Comparison of ENCODE assay signal across 14 cellular contexts in the genomic region with DNA sequence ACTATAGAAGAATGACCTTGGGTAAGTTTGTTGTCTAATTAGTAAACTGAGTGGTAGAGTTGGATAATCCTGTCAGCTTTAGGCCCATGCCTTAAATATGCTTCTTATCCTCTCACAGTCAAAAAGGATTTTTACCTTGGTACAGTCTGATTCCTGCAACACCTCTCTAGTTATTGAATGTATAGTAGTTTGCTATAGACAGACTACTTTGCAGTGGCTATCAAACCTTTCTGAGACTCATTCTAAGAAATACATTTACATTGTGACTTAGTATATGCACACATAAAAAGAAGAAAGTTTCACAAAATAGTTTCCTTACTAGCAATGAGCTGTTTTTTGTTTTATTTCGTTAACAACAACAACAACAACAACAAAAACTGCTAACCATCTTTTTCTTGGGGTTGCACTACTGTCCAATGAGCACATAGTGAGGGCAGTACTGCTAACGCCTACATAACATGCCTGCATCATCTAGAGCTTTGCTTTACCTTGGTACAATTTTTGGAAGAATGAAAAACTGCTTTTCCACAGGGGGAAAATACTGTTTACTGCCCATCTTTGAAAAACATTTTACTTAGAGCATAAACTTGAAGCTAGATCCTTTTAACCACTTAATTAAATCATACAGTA. TPM values are rescaled to one million over a fixed set of nuclear protein-coding genes. Genes with fewer than 3 reads are reported as not detected.
DNase-seq lines count a peak whose midpoint lies in the region; ATAC-seq, FAIRE-seq and TF ChIP-seq lines count a peak whose summit lies in the region.
"Had no signal": no experiment of that assay in that cellular context is flagged by ENCODE, and none has a peak within 500 bp of the region (broad histone marks: within the 10 kb centered on the region; RNA-seq: fewer than 3 reads in every experiment).

No MANE protein-coding gene starts in this region.

- H2AFZ ChIP-seq in HepG2 (ENCODE audit: low read length), result no peak overlapping the region

- TF ChIP-seq CTCF in liver (IDR thresholded peaks at IDR 0.05; ENCODE audit: low read depth, low read length, missing input control), result no peak
- no peak for TF ChIP-seq CTCF in HepG2 (CRISPR knock-in tag; IDR thresholded peaks at IDR 0.05)
- TF ChIP-seq CTCF in GM10266 (IDR thresholded peaks at IDR 0.05; ENCODE audit: control insufficient read depth, insufficient read depth, low read depth, missing control alignments), result no peak
- no peak for TF ChIP-seq CTCF in pancreas (IDR thresholded peaks at IDR 0.05)

- CTCF ChIA-PET in HepG2 (lab: Yijun Ruan, JAX; ENCODE audit: low intra/inter-chr PET ratio, low total read pairs), result no interaction called here
- CTCF ChIA-PET in T-cell (lab: Charles Lee), result interaction anchor here (0.6 to 1.7 kb wide), 10 partner anchors 10 to 205 kb away, joined by 3 to 10 read pairs (median 4); no protein-coding TSS in a partner anchor

- no TSS peak for BruUV-seq in HepG2 (replicated peaks; lab: Mats Ljungman, UMichigan)

- no peak overlapping the region for H3K4me3 ChIP-seq in liver (ENCODE audit: low read depth in 1 of 3, low read length in 3 of 3)
- no peak overlapping the region for H3K4me3 ChIP-seq in HepG2 (replicated peaks in 1 of 3; ENCODE audit: insufficient read depth in 1 of 3, low read depth in 2 of 3, low read length in 3 of 3)
- no peak overlapping the region for H3K4me3 ChIP-seq in pancreas

- H3K4me1 ChIP-seq in liver (ENCODE audit: control insufficient read depth in 4 of 4, insufficient read depth in 4 of 4, low read length in 3 of 4) (peaks cover 1 to 16% (median 15%) of the 10 kb centered on the region in 4 donors), HepG2 (ENCODE audit: insufficient read depth, low read length) (peaks cover 54% of the 10 kb centered on the region), pancreas (peaks cover 17 to 41% (median 27%) of the 10 kb centered on the region in 3 donors)

- no peaks in the 10 kb centered on the region for H3K36me3 ChIP-seq in liver (ENCODE audit: control insufficient read depth in 4 of 4, insufficient read depth in 3 of 4, low read depth in 1 of 4, low read length in 3 of 4)
- no peaks in the 10 kb centered on the region for H3K36me3 ChIP-seq in HepG2 (replicated peaks in 1 of 2; ENCODE audit: control insufficient read depth in 1 of 2, insufficient read depth in 2 of 2, low read length in 2 of 2)
- no peaks in the 10 kb centered on the region for H3K36me3 ChIP-seq in pancreas

- TF ChIP-seq RAD21 in liver (IDR thresholded peaks at IDR 0.05) (no peak), HepG2 (CRISPR knock-in tag; IDR thresholded peaks at IDR 0.05) (no peak)

- H3K9ac ChIP-seq in liver (ENCODE audit: low read depth in 1 of 2, low read length in 2 of 2) (no peak overlapping the region), HepG2 (ENCODE audit: insufficient read depth, low read depth, low read length) (no peak overlapping the region)

- H3K27me3 Mint-ChIP-seq in T-cell (no peaks in the 10 kb centered on the region), immature natural killer cell (ENCODE audit: low read depth in 3 of 3) (peaks cover 0 to 3% (median 0%) of the 10 kb centered on the region in 3 donors)

- no peaks in the 10 kb centered on the region for H3K9me3 Mint-ChIP-seq in T-cell
- H3K9me3 Mint-ChIP-seq in immature natural killer cell, result no peaks in the 10 kb centered on the region

- intact Hi-C loops in HepG2 (cut with micrococcal nuclease; ENCODE audit: unreplicated experiment) (no loop called here), pancreas (cut with DNase I) (no loop called here)

- no peak for DNase-seq in HepG2 (ENCODE audit: low spot score)
- DNase-seq in T-cell, result no peak
- DNase-seq in immature natural killer cell, result no peak
- no peak for DNase-seq in GM10266 (ENCODE audit: extremely low spot score)
- no peak for DNase-seq in pancreas
- DNase-seq: activated CD4-positive, CD25-positive, alpha-beta regulatory T cell; activated T-cell treated with anti-CD3 and anti-CD28 coated beads, Interleukin-2, amount 50 U/mL, for 48 hours; DMS53; NCI-H1694 treated with DMSO at 0.1 percent for 48 hours; NCI-H510A had no signal

- no peak for ATAC-seq in HepG2
- no peak for ATAC-seq in T-cell (replicated peaks in 1 of 4)
- ATAC-seq in HG03354 (IDR thresholded peaks at IDR 0.05; ENCODE audit: poor library complexity, severe bottlenecking, unreplicated experiment), result no peak
- ATAC-seq in HG03139 (IDR thresholded peaks at IDR 0.05; ENCODE audit: unreplicated experiment), result no peak
- ATAC-seq in pancreas, result no peak
- ATAC-seq: HCT116 had no signal

- WGBS in liver, result 91% methylated on average over 2 of the region's 2 CpGs
- WGBS in HepG2 (ENCODE audit: low lambda C conversion rate), result 96% methylated on average over 2 of the region's 2 CpGs
- WGBS in pancreas, 2 donors, result 79 to 82% methylated on average over 2 of the region's 2 CpGs

- H3K79me2 ChIP-seq in HepG2 (ENCODE audit: insufficient read depth, low read length), result peaks cover 93% of the 10 kb centered on the region

- TF ChIP-seq POLR2A in HepG2 (IDR thresholded peaks at IDR 0.05; ENCODE audit: insufficient read depth in 1 of 2, low read depth in 2 of 2, low read length in 2 of 2), result no peak

- no peak overlapping the region for H3K4me2 ChIP-seq in HepG2 (ENCODE audit: low read depth, low read length)

- no peaks in the 10 kb centered on the region for H3K9me3 ChIP-seq in liver (ENCODE audit: control insufficient read depth in 4 of 4, low read length in 3 of 4)
- H3K9me3 ChIP-seq in HepG2 (ENCODE audit: low read length), result no peaks in the 10 kb centered on the region
- no peaks in the 10 kb centered on the region for H3K9me3 ChIP-seq in pancreas

- H3K36me3 Mint-ChIP-seq in T-cell (peaks cover 8% of the 10 kb centered on the region), immature natural killer cell (no peaks in the 10 kb centered on the region)

- TF ChIP-seq EP300 in HepG2 (IDR thresholded peaks at IDR 0.05; ENCODE audit: low read depth in 2 of 2, low read length in 2 of 2), result no peak
- TF ChIP-seq EP300 in HepG2 (CRISPR knock-in tag; IDR thresholded peaks at IDR 0.05; ENCODE audit: borderline replicate concordance), result no peak

- in situ Hi-C loops in HepG2 (cut with HindIII; ENCODE audit: extremely low pct_ligation_motif_present, low pct_unique_long_range_greater_than_20kb), result no loop called here

- POLR2A ChIA-PET in HepG2 (lab: Yijun Ruan, JAX), result interaction anchor here (1.0 kb wide), 1 partner anchor 29 kb away, joined by 3 read pairs; no protein-coding TSS in a partner anchor
- POLR2A ChIA-PET in T-cell (lab: Charles Lee), result interaction anchor here (0.5 to 1.1 kb wide), 7 partner anchors 9 to 146 kb away, joined by 3 to 8 read pairs (median 4); no protein-coding TSS in a partner anchor

- H3K27ac ChIP-seq in liver (ENCODE audit: low read depth in 1 of 2, low read length in 2 of 2) (peak overlapping the region; percentile 67 to 75), HepG2 (ENCODE audit: extremely low read length, insufficient read depth, low read length) (no peak overlapping the region), pancreas (peak overlapping the region in 1 of 4 donors; percentile 49)

- H3K4me3 Mint-ChIP-seq in T-cell (peak overlapping the region in 2 of 3 donors; percentile 37 to 80), immature natural killer cell (peak overlapping the region in 2 of 5 donors; percentile 16 to 30)

- H3K4me1 Mint-ChIP-seq in T-cell (peaks cover 73 to 80% (median 75%) of the 10 kb centered on the region in 3 donors), immature natural killer cell (peaks cover 56 to 85% of the 10 kb centered on the region in 2 donors)

- H3K27me3 ChIP-seq in liver (ENCODE audit: control insufficient read depth in 4 of 4, insufficient read depth in 4 of 4, low read length in 3 of 4) (no peaks in the 10 kb centered on the region), HepG2 (ENCODE audit: control insufficient read depth in 1 of 2, insufficient read depth in 2 of 2, low read length in 2 of 2) (no peaks in the 10 kb centered on the region), pancreas (no peaks in the 10 kb centered on the region)

- H4K20me1 ChIP-seq in HepG2 (ENCODE audit: insufficient read depth, low read length), result peaks cover 50% of the 10 kb centered on the region

- FAIRE-seq in HepG2 (lab: Jason Lieb, UNC) (no peak), pancreas (lab: Jason Lieb, UNC) (no peak)

- H3K27ac Mint-ChIP-seq in T-cell (peak overlapping the region; percentile 21 to 71), immature natural killer cell (peak overlapping the region in 5 of 6 donors; percentile 12 to 72 (median 65))

TF ChIP-seq in liver, 16 proteins besides CTCF, POLR2A, EP300 and RAD21 (continues in another document):
- no peak for TF ChIP-seq FOXA2 (IDR thresholded peaks at IDR 0.05)

RNA-seq across cellular contexts. Expression of a gene that starts 28.5 kb away (rescaled TPM):
- total RNA-seq in liver, result 100 to 1,000 TPM in 1 of 2 donors, 10 to 100 TPM in 1; 78.9 to 299 TPM
- polyA plus RNA-seq in liver, result 10 to 100 TPM; 22.4 to 28.7 TPM
- 31.1 and 55.4 TPM in 2 replicates for total RNA-seq in HepG2 (2016; rRNA removed; fragmentation: Illumina TruSeq; extraction: Trizol)
- 6.9 and 7.5 TPM in 2 replicates for total RNA-seq in HepG2 (2016; cell fraction: cytosol; rRNA removed; fragmentation: Illumina TruSeq; extraction: Trizol; ENCODE audit: low read depth)
- total RNA-seq in HepG2 (2016; cell fraction: insoluble cytoplasmic fraction; rRNA removed; fragmentation: Illumina TruSeq; extraction: Trizol), result 30.0 and 49.7 TPM in 2 replicates
- 13.9 and 14.6 TPM in 2 replicates for total RNA-seq in HepG2 (2016; cell fraction: membrane; rRNA removed; fragmentation: Illumina TruSeq; extraction: Trizol)
- total RNA-seq in HepG2 (2016; cell fraction: nucleus; rRNA removed; fragmentation: Illumina TruSeq; extraction: Trizol), result 64.2 and 67.8 TPM in 2 replicates
- 54.8 and 63.6 TPM in 2 replicates for polyA plus RNA-seq in HepG2 (2011; rRNA removed)
- polyA plus RNA-seq in HepG2 (2011; cell fraction: cytosol; rRNA removed), result 42.4 and 52.8 TPM in 2 replicates
- polyA plus RNA-seq in HepG2 (2011; cell fraction: nucleus; rRNA removed), result 73.1 and 75.6 TPM in 2 replicates
- 62.3 and 73.2 TPM in 2 replicates for polyA plus RNA-seq in HepG2 (2012)
- polyA plus RNA-seq in HepG2 (2016; cell fraction: cytosol; fragmentation: Illumina TruSeq; extraction: Trizol; ENCODE audit: low read depth), result 0.92 and 0.94 TPM in 2 replicates
- 35.7 and 39.9 TPM in 2 replicates for polyA plus RNA-seq in HepG2 (2016; cell fraction: insoluble cytoplasmic fraction; fragmentation: Illumina TruSeq; extraction: Trizol; ENCODE audit: low read depth)
- polyA plus RNA-seq in HepG2 (2016; cell fraction: membrane; fragmentation: Illumina TruSeq; extraction: Trizol; ENCODE audit: low read depth), result 2.2 and 4.7 TPM in 2 replicates
- 39.9 and 51.6 TPM in 2 replicates for polyA plus RNA-seq in HepG2 (2016; cell fraction: nucleus; fragmentation: Illumina TruSeq; extraction: Trizol; ENCODE audit: insufficient read depth, low read depth)
- 231 and 292 TPM in 2 replicates for polyA minus RNA-seq in HepG2 (2011; rRNA and poly(A)+ RNA removed; ENCODE audit: low replicate concordance)
- 157 and 213 TPM in 2 replicates for polyA minus RNA-seq in HepG2 (2011; cell fraction: cytosol; rRNA and poly(A)+ RNA removed)
- 269 and 312 TPM in 2 replicates for polyA minus RNA-seq in HepG2 (2011; cell fraction: nucleus; rRNA and poly(A)+ RNA removed)
- total RNA-seq in T-cell, result 100 to 1,000 TPM; 168 to 287 (median 179) TPM
- polyA plus RNA-seq in immature natural killer cell, result 10 to 100 TPM in 1 of 3 donors, 1 to 10 TPM in 2; 7.5 to 46.5 (median 8.6) TPM
- 10 to 100 TPM; 36.8 to 73.9 (median 40.1) TPM for total RNA-seq in pancreas
- polyA plus RNA-seq in pancreas, result 10 to 100 TPM; 10.9 to 11.4 TPM
